In genomic region chr22:29700949-29701927, GRCh38 we compare ENCODE assay signal across 8 cellular contexts. TPM values are rescaled to one million over a fixed set of nuclear protein-coding genes. Genes with fewer than 3 reads are reported as not detected.
DNase-seq lines count a peak whose midpoint lies in the region; ATAC-seq lines count a peak whose summit lies in the region.

No MANE protein-coding gene starts in this region.

- H3K18ac ChIP-seq in mesenchymal stem cell (ENCODE audit: low read depth in 1 of 2, low read length in 2 of 2) = no peak overlapping the region

- no peak overlapping the region for H3K9ac ChIP-seq in mesenchymal stem cell (ENCODE audit: low read length)

- no peak overlapping the region for H3K4me3 ChIP-seq in mesenchymal stem cell (ENCODE audit: insufficient read depth in 1 of 2, low read depth in 1 of 2, low read length in 2 of 2)

- no peak overlapping the region for H2BK12ac ChIP-seq in mesenchymal stem cell (ENCODE audit: low read length in 2 of 2)

- H2BK15ac ChIP-seq in mesenchymal stem cell (ENCODE audit: low read depth, poor library complexity, severe bottlenecking) = no peak overlapping the region

- no peak overlapping the region for H4K91ac ChIP-seq in mesenchymal stem cell (ENCODE audit: low read length)

- H3K79me1 ChIP-seq in mesenchymal stem cell (replicated peaks; ENCODE audit: low read length, poor library complexity, severe bottlenecking) = peaks cover 10% of the 10 kb centered on the region

- no peak overlapping the region for H2BK120ac ChIP-seq in mesenchymal stem cell (ENCODE audit: low read depth, low read length)

- 51% methylated on average over 21 of the region's 21 CpGs for WGBS in mesenchymal stem cell

- H2BK5ac ChIP-seq in mesenchymal stem cell (ENCODE audit: low read depth, low read length, poor library complexity, severe bottlenecking) = no peak overlapping the region

- H3K27me3 ChIP-seq in mesenchymal stem cell (ENCODE audit: control insufficient read depth in 1 of 2, insufficient read depth in 1 of 2, low read length in 2 of 2) = peaks cover 0 to 55% of the 10 kb centered on the region in 2 experiments

- peak overlapping the region; percentile 11 for H3K27ac ChIP-seq in mesenchymal stem cell (ENCODE audit: low read length, poor library complexity, severe bottlenecking)

- H3K36me3 Mint-ChIP-seq in activated T-cell treated with anti-CD3 and anti-CD28 coated beads, Interleukin-2, amount 50 U/mL, for 24 hours (ENCODE audit: low read depth) = peaks cover 16% of the 10 kb centered on the region
- H3K36me3 Mint-ChIP-seq in activated T-helper 1 cell treated with anti-CD3 and anti-CD28 coated beads, Interleukin-12 subunit alpha, Interleukin-12 subunit beta, Interleukin-2, Interleukin-4 antibody, amounts not matched to agents 30 ng/mL and 10 ng/mL and 1 ng/mL, durations not matched to agents 14 hours and 24 hours and 36 hours (ENCODE audit: low read depth) = no peaks in the 10 kb centered on the region

- peak overlapping the region; percentile 44 for H3K27ac Mint-ChIP-seq in activated T-cell treated with anti-CD3 and anti-CD28 coated beads, Interleukin-2, amount 50 U/mL, for 24 hours
- no peak overlapping the region for H3K27ac Mint-ChIP-seq in activated T-helper 1 cell treated with anti-CD3 and anti-CD28 coated beads, Interleukin-12 subunit alpha, Interleukin-12 subunit beta, Interleukin-2, Interleukin-4 antibody, amounts not matched to agents 30 ng/mL and 10 ng/mL and 1 ng/mL, durations not matched to agents 14 hours and 24 hours and 36 hours

- H3K23ac ChIP-seq in mesenchymal stem cell (ENCODE audit: low read length in 2 of 2) = no peak overlapping the region

- H3K9me3 Mint-ChIP-seq in activated T-cell treated with anti-CD3 and anti-CD28 coated beads, Interleukin-2, amount 50 U/mL, for 24 hours = no peaks in the 10 kb centered on the region
- H3K9me3 Mint-ChIP-seq in activated T-helper 1 cell treated with anti-CD3 and anti-CD28 coated beads, Interleukin-12 subunit alpha, Interleukin-12 subunit beta, Interleukin-2, Interleukin-4 antibody, amounts not matched to agents 30 ng/mL and 10 ng/mL and 1 ng/mL, durations not matched to agents 14 hours and 24 hours and 36 hours = no peaks in the 10 kb centered on the region

- intact Hi-C loops in activated T-helper 1 cell treated with anti-CD3 and anti-CD28 coated beads, Interleukin-12 subunit alpha, Interleukin-12 subunit beta, Interleukin-2, Interleukin-4 antibody, amounts not matched to agents 30 ng/mL and 10 ng/mL and 1 ng/mL, durations not matched to agents 14 hours and 24 hours and 36 hours (cut with micrococcal nuclease) = loop anchor here (10.0 kb wide), 1 partner anchor 304 kb away; no protein-coding TSS in a partner anchor

- H3K4ac ChIP-seq in mesenchymal stem cell (ENCODE audit: low read depth in 1 of 2, low read length in 2 of 2) = no peak overlapping the region

- no peak for DNase-seq in activated T-cell treated with anti-CD3 and anti-CD28 coated beads, Interleukin-2, amount 50 U/mL, for 24 hours
- DNase-seq in activated T-cell treated with anti-CD3 and anti-CD28 coated beads for 4 hours (no peak), NCI-H146 (lab: John Stamatoyannopoulos, UW) (peak; percentile 89), mesenchymal stem cell (peak; percentile 32), SW 1271 (lab: John Stamatoyannopoulos, UW) (no peak)
- peak; percentile 5 for DNase-seq in activated T-helper 1 cell treated with anti-CD3 and anti-CD28 coated beads, Interleukin-12 subunit alpha, Interleukin-12 subunit beta, Interleukin-2, Interleukin-4 antibody, amounts not matched to agents 30 ng/mL and 10 ng/mL and 1 ng/mL, durations not matched to agents 14 hours and 24 hours and 36 hours (ENCODE audit: low spot score)

- no peak overlapping the region for H2AK5ac ChIP-seq in mesenchymal stem cell (ENCODE audit: low read length, severe bottlenecking)

- no peak overlapping the region for H3K4me3 Mint-ChIP-seq in activated T-cell treated with anti-CD3 and anti-CD28 coated beads, Interleukin-2, amount 50 U/mL, for 24 hours
- H3K4me3 Mint-ChIP-seq in activated T-helper 1 cell treated with anti-CD3 and anti-CD28 coated beads, Interleukin-12 subunit alpha, Interleukin-12 subunit beta, Interleukin-2, Interleukin-4 antibody, amounts not matched to agents 30 ng/mL and 10 ng/mL and 1 ng/mL, durations not matched to agents 14 hours and 24 hours and 36 hours = no peak overlapping the region

- H3K14ac ChIP-seq in mesenchymal stem cell (ENCODE audit: low read length in 2 of 2) = no peak overlapping the region

- ATAC-seq in HG03196 (IDR thresholded peaks at IDR 0.05; ENCODE audit: unreplicated experiment) = no peak
- ATAC-seq in HG03469 (IDR thresholded peaks at IDR 0.05; ENCODE audit: unreplicated experiment) = no peak

- H2AFZ ChIP-seq in mesenchymal stem cell (ENCODE audit: low read depth, low read length) = no peak overlapping the region

- H3K4me2 ChIP-seq in mesenchymal stem cell (ENCODE audit: low read length, poor library complexity, severe bottlenecking) = no peak overlapping the region

- H4K8ac ChIP-seq in mesenchymal stem cell (ENCODE audit: low read length) = no peak overlapping the region

- H3K4me1 Mint-ChIP-seq in activated T-cell treated with anti-CD3 and anti-CD28 coated beads, Interleukin-2, amount 50 U/mL, for 24 hours (ENCODE audit: low read depth) = peaks cover 22% of the 10 kb centered on the region
- peaks cover 14% of the 10 kb centered on the region for H3K4me1 Mint-ChIP-seq in activated T-helper 1 cell treated with anti-CD3 and anti-CD28 coated beads, Interleukin-12 subunit alpha, Interleukin-12 subunit beta, Interleukin-2, Interleukin-4 antibody, amounts not matched to agents 30 ng/mL and 10 ng/mL and 1 ng/mL, durations not matched to agents 14 hours and 24 hours and 36 hours (ENCODE audit: low read depth)

- H3K27me3 Mint-ChIP-seq in activated T-cell treated with anti-CD3 and anti-CD28 coated beads, Interleukin-2, amount 50 U/mL, for 24 hours = peaks cover 11% of the 10 kb centered on the region
- no peaks in the 10 kb centered on the region for H3K27me3 Mint-ChIP-seq in activated T-helper 1 cell treated with anti-CD3 and anti-CD28 coated beads, Interleukin-12 subunit alpha, Interleukin-12 subunit beta, Interleukin-2, Interleukin-4 antibody, amounts not matched to agents 30 ng/mL and 10 ng/mL and 1 ng/mL, durations not matched to agents 14 hours and 24 hours and 36 hours (ENCODE audit: insufficient read depth)

- no peaks in the 10 kb centered on the region for H3K9me3 ChIP-seq in mesenchymal stem cell (ENCODE audit: control insufficient read depth, low read length)

- peaks cover 22 to 26% of the 10 kb centered on the region in 2 experiments for H3K36me3 ChIP-seq in mesenchymal stem cell (ENCODE audit: control insufficient read depth in 1 of 2, insufficient read depth in 2 of 2, low read depth in 1 of 2, low read length in 2 of 2)

- peaks cover 51% of the 10 kb centered on the region for H3K4me1 ChIP-seq in mesenchymal stem cell (ENCODE audit: control insufficient read depth, insufficient read depth, low read depth, low read length)

RNA-seq across cellular contexts. Expression of gene CABP7, which starts 18.6 kb away (rescaled TPM):
- not detected in 2 replicates for total RNA-seq in activated T-helper 1 cell treated with anti-CD3 and anti-CD28 coated beads, Interleukin-12 subunit alpha, Interleukin-12 subunit beta, Interleukin-2, Interleukin-4 antibody, amounts not matched to agents 30 ng/mL and 10 ng/mL and 1 ng/mL, durations not matched to agents 14 hours and 24 hours and 36 hours
- polyA plus RNA-seq in mesenchymal stem cell (2013, experiment 1 of 2) = not detected
- not detected for polyA plus RNA-seq in mesenchymal stem cell (2013, experiment 2 of 2)

Comparison
In these comparisons a context has a peak if more than half of its experiments do, and no peak if none do; other contexts are left out.
1. DNase-seq: peak in NCI-H146 (single experiment), activated T-helper 1 cell treated with anti-CD3 and anti-CD28 coated beads, Interleukin-12 subunit alpha, Interleukin-12 subunit beta, Interleukin-2, Interleukin-4 antibody, amounts not matched to agents 30 ng/mL and 10 ng/mL and 1 ng/mL, durations not matched to agents 14 hours and 24 hours and 36 hours (single experiment) and mesenchymal stem cell (single experiment); none in activated T-cell treated with anti-CD3 and anti-CD28 coated beads, Interleukin-2, amount 50 U/mL, for 24 hours (single experiment), activated T-cell treated with anti-CD3 and anti-CD28 coated beads for 4 hours (single experiment) and SW 1271 (0 of 2).